Comparison of ENCODE assay signal across 8 cellular contexts in the genomic region with DNA sequence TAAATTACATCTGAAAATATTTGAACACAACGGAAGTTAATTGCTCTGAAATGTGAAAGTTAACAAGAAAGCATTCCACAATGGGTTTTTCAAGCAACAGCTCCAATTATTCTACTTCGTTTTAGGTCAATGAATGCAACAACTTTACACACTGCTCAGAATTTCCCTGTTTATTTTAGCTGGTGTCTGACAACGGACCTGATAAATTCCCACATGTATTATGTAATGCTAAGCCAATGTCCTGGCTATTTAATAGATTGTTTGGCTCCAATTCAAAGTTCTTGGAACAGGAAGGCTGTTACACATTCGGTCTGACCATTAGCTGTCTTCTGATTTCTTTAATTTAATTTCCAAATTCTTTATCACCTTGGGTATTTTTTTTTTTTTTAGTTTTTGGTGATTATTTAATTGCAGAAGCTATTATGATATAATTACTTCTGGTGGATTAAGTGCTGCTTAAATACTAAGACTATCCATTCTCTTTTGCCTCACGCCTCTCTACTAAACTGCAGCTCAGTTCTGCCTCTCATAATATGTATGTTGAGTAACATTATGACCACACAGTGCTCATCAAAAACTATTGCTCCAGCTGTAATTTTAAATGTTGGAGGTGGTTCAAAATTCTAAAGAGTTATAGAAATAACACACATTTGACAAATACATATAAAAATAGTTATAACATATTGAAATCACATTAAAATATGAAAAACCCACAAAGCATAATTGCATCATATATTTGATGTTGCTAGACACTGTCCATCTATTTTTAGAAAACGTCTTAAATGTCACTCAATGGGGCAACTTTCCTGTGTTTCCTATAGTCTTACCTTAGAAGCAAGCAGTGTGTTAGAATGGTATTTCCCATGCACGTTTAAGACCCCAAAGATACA. TPM values are rescaled to one million over a fixed set of nuclear protein-coding genes. Genes with fewer than 3 reads are reported as not detected.
DNase-seq lines count a peak whose midpoint lies in the region; ATAC-seq and TF ChIP-seq lines count a peak whose summit lies in the region.

No MANE protein-coding gene starts in this region.

- H3K36me3 Mint-ChIP-seq in activated CD8-positive, alpha-beta memory T cell treated with anti-CD3 and anti-CD28 coated beads, Interleukin-2, amount 10 ng/mL, durations not matched to agents 7 days and 5 days, result no peaks in the 10 kb centered on the region
- H3K36me3 Mint-ChIP-seq in activated naive CD4-positive, alpha-beta T cell treated with anti-CD3 and anti-CD28 coated beads, Interleukin-2, amount 50 U/mL, for 72 hours, result no peaks in the 10 kb centered on the region

- TF ChIP-seq POLR2A in prostate gland (IDR thresholded peaks at IDR 0.05), result no peak

- peaks cover 30% of the 10 kb centered on the region for H3K4me1 ChIP-seq in PC-3 (ENCODE audit: insufficient read depth, low read length)
- peaks cover 100% of the 10 kb centered on the region for H3K4me1 ChIP-seq in psoas muscle
- no peaks in the 10 kb centered on the region for H3K4me1 ChIP-seq in prostate gland (replicated peaks)

- DNase-seq in PC-3, result peak; percentile 32
- DNase-seq in fibroblast of gingiva (ENCODE audit: low read depth), result peak; percentile 12
- no peak for DNase-seq in psoas muscle
- no peak for DNase-seq in NCI-H2081 treated with DMSO at 0.1 percent for 48 hours (lab: John Stamatoyannopoulos, UW)
- DNase-seq in prostate gland (ENCODE audit: low spot score), result no peak
- no peak for DNase-seq in activated CD8-positive, alpha-beta memory T cell treated with anti-CD3 and anti-CD28 coated beads, Interleukin-2, amount 10 ng/mL, durations not matched to agents 7 days and 5 days
- no peak for DNase-seq in activated naive CD4-positive, alpha-beta T cell treated with anti-CD3 and anti-CD28 coated beads, Interleukin-2, amount 50 U/mL, for 72 hours (ENCODE audit: low spot score in 2 of 2)

- no peaks in the 10 kb centered on the region for H3K36me3 ChIP-seq in PC-3 (ENCODE audit: low read depth, low read length)
- peaks cover 0 to 23% of the 10 kb centered on the region in 2 donors for H3K36me3 ChIP-seq in psoas muscle (ENCODE audit: insufficient read depth in 1 of 2, low read depth in 1 of 2)
- no peaks in the 10 kb centered on the region for H3K36me3 ChIP-seq in prostate gland

- no peak overlapping the region for H2AFZ ChIP-seq in PC-3 (ENCODE audit: low read length)

- H3K4me1 Mint-ChIP-seq in activated CD8-positive, alpha-beta memory T cell treated with anti-CD3 and anti-CD28 coated beads, Interleukin-2, amount 10 ng/mL, durations not matched to agents 7 days and 5 days, result peaks cover 15% of the 10 kb centered on the region

- no peaks in the 10 kb centered on the region for H3K79me2 ChIP-seq in PC-3 (ENCODE audit: low read length)

- H3K4me3 Mint-ChIP-seq in activated CD8-positive, alpha-beta memory T cell treated with anti-CD3 and anti-CD28 coated beads, Interleukin-2, amount 10 ng/mL, durations not matched to agents 7 days and 5 days, result no peak overlapping the region

- TF ChIP-seq CTCF in PC-3 (conservative IDR thresholded peaks at IDR 0.05; ENCODE audit: low read depth, low read length), result no peak
- no peak for TF ChIP-seq CTCF in psoas muscle (IDR thresholded peaks at IDR 0.05)
- no peak for TF ChIP-seq CTCF in prostate gland (IDR thresholded peaks at IDR 0.05)

- H3F3A ChIP-seq in PC-3 (ENCODE audit: low read length, unreplicated experiment), result no peaks in the 10 kb centered on the region

- H3K27me3 ChIP-seq in PC-3 (ENCODE audit: low read length) (no peaks in the 10 kb centered on the region), psoas muscle (ENCODE audit: insufficient read depth in 3 of 3, low read length in 2 of 3) (no peaks in the 10 kb centered on the region), prostate gland (replicated peaks; ENCODE audit: insufficient read depth) (no peaks in the 10 kb centered on the region)

- ATAC-seq in PC-3 (peak; percentile 22; the same call in 1 of the 2 replicates), psoas muscle (peak; percentile 52 to 74 (median 67))
- no peak for ATAC-seq in activated CD8-positive, alpha-beta memory T cell treated with anti-CD3 and anti-CD28 coated beads, Interleukin-2, amount 10 ng/mL, durations not matched to agents 7 days and 5 days
- ATAC-seq in activated naive CD4-positive, alpha-beta T cell treated with anti-CD3 and anti-CD28 coated beads, Interleukin-2, amount 50 U/mL, for 72 hours, result no peak

- BruUV-seq in PC-3 (replicated peaks; lab: Mats Ljungman, UMichigan), result no TSS peak

- no peaks in the 10 kb centered on the region for H3K9me2 ChIP-seq in PC-3 (replicated peaks; ENCODE audit: low read length)

- intact Hi-C loops in PC-3 (cut with micrococcal nuclease) (loop anchor here (5.0 kb wide), 3 partner anchors 38 to 93 kb away; no protein-coding TSS in a partner anchor), psoas muscle (cut with DNase I) (loop anchor here (2.0 to 5.0 kb wide), 3 partner anchors 38 to 57 kb away; a partner anchor contains a TSS), prostate gland (cut with DNase I) (no loop called here)

- 7 to 15% (median 7%) methylated on average over 7 of the region's 7 CpGs for WGBS in psoas muscle, 3 donors
- WGBS in prostate gland, result 34% methylated on average over 7 of the region's 7 CpGs

- no peaks in the 10 kb centered on the region for H3K9me3 Mint-ChIP-seq in activated CD8-positive, alpha-beta memory T cell treated with anti-CD3 and anti-CD28 coated beads, Interleukin-2, amount 10 ng/mL, durations not matched to agents 7 days and 5 days (ENCODE audit: low read depth)
- H3K9me3 Mint-ChIP-seq in activated naive CD4-positive, alpha-beta T cell treated with anti-CD3 and anti-CD28 coated beads, Interleukin-2, amount 50 U/mL, for 72 hours, result peaks cover 0 to 4% of the 10 kb centered on the region in 2 donors

- no peak overlapping the region for H3K27ac Mint-ChIP-seq in activated CD8-positive, alpha-beta memory T cell treated with anti-CD3 and anti-CD28 coated beads, Interleukin-2, amount 10 ng/mL, durations not matched to agents 7 days and 5 days
- H3K27ac Mint-ChIP-seq in activated naive CD4-positive, alpha-beta T cell treated with anti-CD3 and anti-CD28 coated beads, Interleukin-2, amount 50 U/mL, for 72 hours, result no peak overlapping the region

- H3K4me2 ChIP-seq in PC-3 (ENCODE audit: low read length), result peak overlapping the region; percentile 7; the same call in 1 of the 2 replicates

- H3K27ac ChIP-seq in PC-3 (ENCODE audit: low read length), result no peak overlapping the region
- peak overlapping the region; percentile 87 for H3K27ac ChIP-seq in psoas muscle
- peak overlapping the region in 1 of 2 donors; percentile 14 for H3K27ac ChIP-seq in prostate gland

- peak overlapping the region; percentile 80 for H3K4me3 ChIP-seq in GM08714 (ENCODE audit: low read length)
- no peak overlapping the region for H3K4me3 ChIP-seq in PC-3 (ENCODE audit: low read length)
- peak overlapping the region; percentile 51 for H3K4me3 ChIP-seq in psoas muscle
- H3K4me3 ChIP-seq in prostate gland, result no peak overlapping the region

- no peaks in the 10 kb centered on the region for H4K20me1 ChIP-seq in PC-3 (ENCODE audit: low read length)

- H3K9me3 ChIP-seq in PC-3 (ENCODE audit: low read length), result no peaks in the 10 kb centered on the region
- no peaks in the 10 kb centered on the region for H3K9me3 ChIP-seq in psoas muscle
- H3K9me3 ChIP-seq in prostate gland, result no peaks in the 10 kb centered on the region

- H3K9ac ChIP-seq in PC-3 (ENCODE audit: low read length), result no peak overlapping the region

- POLR2A ChIA-PET in PC-3 (lab: Charles Lee; ENCODE audit: unreplicated experiment), result interaction anchor here (0.5 kb wide), 1 partner anchor 77 kb away, joined by 5 read pairs; no protein-coding TSS in a partner anchor

- CTCF ChIA-PET in PC-3 (lab: Charles Lee), result interaction anchor here (0.7 kb wide), 1 partner anchor 1407 kb away, joined by 5 read pairs; no protein-coding TSS in a partner anchor
- CTCF ChIA-PET in activated CD8-positive, alpha-beta memory T cell treated with anti-CD3 and anti-CD28 coated beads, Interleukin-2, amount 10 ng/mL, durations not matched to agents 7 days and 5 days (lab: Charles Lee), result no interaction called here

- H3K27me3 Mint-ChIP-seq in activated CD8-positive, alpha-beta memory T cell treated with anti-CD3 and anti-CD28 coated beads, Interleukin-2, amount 10 ng/mL, durations not matched to agents 7 days and 5 days, result peaks cover 3% of the 10 kb centered on the region

RNA-seq across cellular contexts. Expression of a gene that starts 57.8 kb away (rescaled TPM):
- total RNA-seq in PC-3 (2014; rRNA removed) (4.4 and 8.0 TPM in 2 replicates), psoas muscle (100 to 1,000 TPM; 148 to 530 (median 257) TPM), prostate gland (10 to 100 TPM; 13.9 to 44.0 TPM)
- polyA plus RNA-seq in psoas muscle, result 10 to 100 TPM in 2 of 3 donors, 1 to 10 TPM in 1; 9.3 to 96.4 (median 32.0) TPM
- total RNA-seq in activated CD8-positive, alpha-beta memory T cell treated with anti-CD3 and anti-CD28 coated beads, Interleukin-2, amount 10 ng/mL, durations not matched to agents 7 days and 5 days, result under 1 TPM; 0.06 to 0.19 TPM
- total RNA-seq in activated naive CD4-positive, alpha-beta T cell treated with anti-CD3 and anti-CD28 coated beads, Interleukin-2, amount 50 U/mL, for 72 hours, result under 1 TPM; 0.09 to 0.27 TPM

Comparison
In these comparisons a context has a peak if more than half of its experiments do, and no peak if none do; other contexts are left out.
1. H3K4me3 ChIP-seq: peak in GM08714 (single experiment) and psoas muscle (single experiment); none in PC-3 (single experiment) and prostate gland (0 of 2).
2. ATAC-seq: peak in PC-3 (single experiment) and psoas muscle (4 of 4); none in activated CD8-positive, alpha-beta memory T cell treated with anti-CD3 and anti-CD28 coated beads, Interleukin-2, amount 10 ng/mL, durations not matched to agents 7 days and 5 days (single experiment) and activated naive CD4-positive, alpha-beta T cell treated with anti-CD3 and anti-CD28 coated beads, Interleukin-2, amount 50 U/mL, for 72 hours (0 of 2).
3. DNase-seq: peak in PC-3 (single experiment) and fibroblast of gingiva (single experiment); none in psoas muscle (0 of 2), NCI-H2081 treated with DMSO at 0.1 percent for 48 hours (single experiment), prostate gland (single experiment), activated CD8-positive, alpha-beta memory T cell treated with anti-CD3 and anti-CD28 coated beads, Interleukin-2, amount 10 ng/mL, durations not matched to agents 7 days and 5 days (single experiment) and activated naive CD4-positive, alpha-beta T cell treated with anti-CD3 and anti-CD28 coated beads, Interleukin-2, amount 50 U/mL, for 72 hours (0 of 2).